In genomic region chr9:115118471-115119156, GRCh38 we compare ENCODE assay signal across 8 cellular contexts. TPM values are rescaled to one million over a fixed set of nuclear protein-coding genes. Genes with fewer than 3 reads are reported as not detected.
DNase-seq lines count a peak whose midpoint lies in the region; ATAC-seq and TF ChIP-seq lines count a peak whose summit lies in the region.

No MANE protein-coding gene starts in this region.

- peaks cover 9 to 15% (median 13%) of the 10 kb centered on the region in 3 donors for H3K4me1 ChIP-seq in skeletal muscle tissue (ENCODE audit: control insufficient read depth in 3 of 3, insufficient read depth in 3 of 3, low read length in 3 of 3)

- no peak for ATAC-seq in GM18873 (IDR thresholded peaks at IDR 0.05; ENCODE audit: low FRiP score, unreplicated experiment)

- H3K9me3 ChIP-seq in skeletal muscle tissue (ENCODE audit: control insufficient read depth in 3 of 3, low read length in 3 of 3), result no peaks in the 10 kb centered on the region

- no peaks in the 10 kb centered on the region for H3K36me3 ChIP-seq in skeletal muscle tissue (ENCODE audit: control insufficient read depth in 3 of 3, insufficient read depth in 3 of 3, low read length in 3 of 3)

- in situ Hi-C loops in astrocyte of the cerebellum (cut with HindIII; ENCODE audit: low sequenced_read_pairs), result no loop called here

- H3K4me3 ChIP-seq in astrocyte of the cerebellum (ENCODE audit: low read depth, low read length) (peak overlapping the region; percentile 56), iPS-11a (ENCODE audit: low read depth, low read length) (peak overlapping the region; percentile 28), skeletal muscle tissue (ENCODE audit: low read length in 3 of 3) (peak overlapping the region in 2 of 3 donors; percentile 1 to 51)

- H3K27ac ChIP-seq in skeletal muscle tissue (ENCODE audit: low read depth, low read length), result peak overlapping the region; percentile 72

- DNase-seq in COR-L47 (lab: John Stamatoyannopoulos, UW), result peak; percentile 24
- peak; percentile 71 for DNase-seq in NCI-H1092 treated with DMSO at 0.1 percent for 48 hours (lab: John Stamatoyannopoulos, UW)
- DNase-seq in astrocyte of the cerebellum (ENCODE audit: low read depth), result peak; percentile 95
- no peak for DNase-seq in activated gamma-delta T cell treated with Interleukin-2 at 50 U/mL for 16 hours
- DNase-seq in RPMI8226, result no peak

- peak overlapping the region in 2 of 3 donors; percentile 7 to 65 for H3K9ac ChIP-seq in skeletal muscle tissue (ENCODE audit: low read depth in 1 of 3, low read length in 3 of 3)

- TF ChIP-seq CTCF in astrocyte of the cerebellum (IDR thresholded peaks at IDR 0.05; ENCODE audit: low read depth, low read length, missing control alignments), result peak; percentile 8

- peaks cover 2 to 14% (median 12%) of the 10 kb centered on the region in 3 donors for H3K27me3 ChIP-seq in skeletal muscle tissue (ENCODE audit: control insufficient read depth in 3 of 3, insufficient read depth in 3 of 3, low read length in 3 of 3)

RNA-seq across cellular contexts. Expression of gene TNC, which starts 0.7 kb away (rescaled TPM):
- total RNA-seq in skeletal muscle tissue, result 30.8 TPM

Comparison
In these comparisons a context has a peak if more than half of its experiments do, and no peak if none do; other contexts are left out.
1. DNase-seq: peak in COR-L47 (single experiment), NCI-H1092 treated with DMSO at 0.1 percent for 48 hours (single experiment) and astrocyte of the cerebellum (single experiment); none in activated gamma-delta T cell treated with Interleukin-2 at 50 U/mL for 16 hours (single experiment) and RPMI8226 (single experiment).
2. Peak in every context shown above with its lines, with median percentiles within 50 percentile points of each other: H3K4me3 ChIP-seq.